In genomic region chr12:53538209-53538689, GRCh38 we compare ENCODE assay signal across 1 cellular context.
A peak's percentile ranks its signal among the peaks of the same experiment; 100 is the strongest.
TF ChIP-seq lines count a peak whose summit lies in the region.

No MANE protein-coding gene starts in this region.

TF ChIP-seq in H1, 55 proteins besides CTCF, POLR2A, EP300 and RAD21:
- no peak for TF ChIP-seq FOSL1 (IDR thresholded peaks at IDR 0.05; ENCODE audit: insufficient read depth, low read depth, low read length)
- TF ChIP-seq BRCA1 (IDR thresholded peaks at IDR 0.05; ENCODE audit: low read depth, low read length): no peak
- peak; percentile 36; the same call in 1 of the 2 replicates for TF ChIP-seq CEBPB (IDR thresholded peaks at IDR 0.05; ENCODE audit: low read depth, low read length)
